In genomic region chr1:235485558-235485957, GRCh38 we compare ENCODE assay signal across 27 cellular contexts.
"Had no signal": no experiment of that assay in that cellular context is flagged by ENCODE, and none has a peak within 500 bp of the region (broad histone marks: within the 10 kb centered on the region; RNA-seq: fewer than 3 reads in every experiment).

No MANE protein-coding gene starts in this region.

- ATAC-seq: activated CD8-positive, alpha-beta memory T cell treated with anti-CD3 and anti-CD28 coated beads, Interleukin-2, amount 10 ng/mL, durations not matched to agents 7 days and 5 days; activated CD8-positive, alpha-beta T cell treated with anti-CD3 and anti-CD28 coated beads, Interleukin-2, amount 10 ng/mL, durations not matched to agents 7 days and 5 days; activated naive CD8-positive, alpha-beta T cell treated with anti-CD3 and anti-CD28 coated beads, Interleukin-2, amount 50 U/mL, for 24 hours had no signal

- H3K4me3 ChIP-seq: ascending aorta, cardiac muscle cell had no signal

- H3K27me3 ChIP-seq: ascending aorta, cardiac muscle cell had no signal

- DNase-seq: activated B cell treated with CpG ODN at 0.5 μM for 24 hours; activated CD4-positive, alpha-beta memory T cell treated with anti-CD3 and anti-CD28 coated beads, Interleukin-2, amount 10 ng/mL, durations not matched to agents 7 days and 5 days; activated CD4-positive, alpha-beta T cell treated with anti-CD3 and anti-CD28 coated beads for 4 hours; activated CD4-positive, alpha-beta T cell treated with anti-CD3 and anti-CD28 coated beads, Interleukin-2, amount 10 ng/mL, durations not matched to agents 7 days and 5 days; activated CD4-positive, alpha-beta T cell treated with anti-CD3 and anti-CD28 coated beads, Interleukin-2, amount 50 U/mL, for 48 hours; activated CD4-positive, CD25-positive, alpha-beta regulatory T cell treated with anti-CD3 and anti-CD28 coated beads, Interleukin-2, amount 50 U/mL, for 72 hours; activated CD8-positive, alpha-beta memory T cell treated with anti-CD3 and anti-CD28 coated beads for 24 hours; activated CD8-positive, alpha-beta memory T cell treated with anti-CD3 and anti-CD28 coated beads, Interleukin-2, amount 10 ng/mL, durations not matched to agents 7 days and 5 days; activated CD8-positive, alpha-beta memory T cell treated with anti-CD3 and anti-CD28 coated beads, Interleukin-2, amount 50 U/mL, for 48 hours; activated CD8-positive, alpha-beta T cell treated with anti-CD3 and anti-CD28 coated beads, Interleukin-2, amount 10 ng/mL, durations not matched to agents 7 days and 5 days; activated effector memory CD4-positive, alpha-beta T cell treated with Interleukin-2 at 50 U/mL for 16 hours; activated gamma-delta T cell; activated naive CD4-positive, alpha-beta T cell treated with anti-CD3 and anti-CD28 coated beads, Interleukin-2, amount 10 ng/mL, durations not matched to agents 7 days and 5 days; activated naive CD4-positive, alpha-beta T cell treated with Interleukin-2 at 50 U/mL for 16 hours; activated naive CD8-positive, alpha-beta T cell treated with anti-CD3 and anti-CD28 coated beads, Interleukin-2, amount 10 ng/mL, durations not matched to agents 7 days and 5 days; activated naive CD8-positive, alpha-beta T cell treated with anti-CD3 and anti-CD28 coated beads, Interleukin-2, amount 50 U/mL, for 24 hours; activated T-cell treated with anti-CD3 and anti-CD28 coated beads, Interleukin-2, amount 50 U/mL, for 24 hours; activated T-cell treated with anti-CD3 and anti-CD28 coated beads, Interleukin-2, amount 50 U/mL, for 48 hours; amygdala; anterior cingulate cortex; caudate nucleus; cerebellar nuclear complex; T-helper 2 cell; T-helper 9 cell had no signal

- H3K27ac ChIP-seq: ascending aorta, cardiac muscle cell had no signal

- FAIRE-seq: bronchial epithelial cell had no signal

- H3K4me1 ChIP-seq: ascending aorta had no signal

- H3K9me3 ChIP-seq: ascending aorta had no signal
